Comparison of ENCODE assay signal across 1 cellular context in the genomic region with DNA sequence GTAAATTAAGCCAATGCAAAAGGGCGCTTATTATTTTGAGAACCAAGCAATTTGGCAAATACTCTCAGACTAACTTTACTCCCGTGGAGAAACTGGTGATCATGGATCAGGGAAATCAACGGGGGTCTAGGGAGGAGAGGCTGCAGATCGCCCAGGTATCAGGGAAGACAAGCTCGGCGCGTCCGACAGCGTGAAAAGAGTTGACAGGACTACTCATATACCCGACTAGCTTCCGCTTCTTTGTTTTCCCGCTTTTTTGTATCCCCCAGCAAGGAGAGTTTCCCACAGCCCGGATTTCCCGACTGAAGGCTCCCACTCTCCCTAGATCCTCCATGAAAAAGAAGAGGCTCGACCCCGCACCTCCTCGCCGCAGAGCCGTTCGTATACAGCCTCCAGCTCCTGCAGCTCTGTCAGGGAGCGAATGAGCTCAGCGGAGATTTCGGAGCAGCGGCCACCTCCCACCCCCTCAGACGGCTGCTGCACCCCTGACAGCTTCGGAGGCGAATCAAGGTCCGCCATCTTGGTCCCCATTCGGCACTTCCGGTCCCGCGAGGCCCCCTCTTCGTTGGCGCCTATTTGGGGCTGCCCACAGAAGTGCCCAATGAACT.
TF ChIP-seq lines count a peak whose summit lies in the region.

Gene COG4, minus strand, starts transcription at position 542 of the 608 bp plus-strand sequence. Its CDS starts 11 bp downstream, at position 531.

TF ChIP-seq in HepG2, 621 proteins besides CTCF, POLR2A, EP300 and RAD21 (continued from another document and continues in another):
- TF ChIP-seq, protein P1, sequence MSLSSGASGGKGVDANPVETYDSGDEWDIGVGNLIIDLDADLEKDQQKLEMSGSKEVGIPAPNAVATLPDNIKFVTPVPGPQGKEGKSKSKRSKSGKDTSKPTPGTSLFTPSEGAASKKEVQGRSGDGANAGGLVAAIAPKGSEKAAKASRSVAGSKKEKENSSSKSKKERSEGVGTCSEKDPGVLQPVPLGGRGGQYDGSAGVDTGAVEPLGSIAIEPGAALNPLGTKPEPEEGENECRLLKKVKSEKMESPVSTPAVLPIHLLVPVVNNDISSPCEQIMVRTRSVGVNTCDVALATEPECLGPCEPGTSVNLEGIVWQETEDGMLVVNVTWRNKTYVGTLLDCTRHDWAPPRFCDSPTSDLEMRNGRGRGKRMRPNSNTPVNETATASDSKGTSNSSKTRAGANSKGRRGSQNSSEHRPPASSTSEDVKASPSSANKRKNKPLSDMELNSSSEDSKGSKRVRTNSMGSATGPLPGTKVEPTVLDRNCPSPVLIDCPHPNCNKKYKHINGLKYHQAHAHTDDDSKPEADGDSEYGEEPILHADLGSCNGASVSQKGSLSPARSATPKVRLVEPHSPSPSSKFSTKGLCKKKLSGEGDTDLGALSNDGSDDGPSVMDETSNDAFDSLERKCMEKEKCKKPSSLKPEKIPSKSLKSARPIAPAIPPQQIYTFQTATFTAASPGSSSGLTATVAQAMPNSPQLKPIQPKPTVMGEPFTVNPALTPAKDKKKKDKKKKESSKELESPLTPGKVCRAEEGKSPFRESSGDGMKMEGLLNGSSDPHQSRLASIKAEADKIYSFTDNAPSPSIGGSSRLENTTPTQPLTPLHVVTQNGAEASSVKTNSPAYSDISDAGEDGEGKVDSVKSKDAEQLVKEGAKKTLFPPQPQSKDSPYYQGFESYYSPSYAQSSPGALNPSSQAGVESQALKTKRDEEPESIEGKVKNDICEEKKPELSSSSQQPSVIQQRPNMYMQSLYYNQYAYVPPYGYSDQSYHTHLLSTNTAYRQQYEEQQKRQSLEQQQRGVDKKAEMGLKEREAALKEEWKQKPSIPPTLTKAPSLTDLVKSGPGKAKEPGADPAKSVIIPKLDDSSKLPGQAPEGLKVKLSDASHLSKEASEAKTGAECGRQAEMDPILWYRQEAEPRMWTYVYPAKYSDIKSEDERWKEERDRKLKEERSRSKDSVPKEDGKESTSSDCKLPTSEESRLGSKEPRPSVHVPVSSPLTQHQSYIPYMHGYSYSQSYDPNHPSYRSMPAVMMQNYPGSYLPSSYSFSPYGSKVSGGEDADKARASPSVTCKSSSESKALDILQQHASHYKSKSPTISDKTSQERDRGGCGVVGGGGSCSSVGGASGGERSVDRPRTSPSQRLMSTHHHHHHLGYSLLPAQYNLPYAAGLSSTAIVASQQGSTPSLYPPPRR (CRISPR knock-in tag; IDR thresholded peaks at IDR 0.05; ENCODE audit: borderline replicate concordance): 0 out of 2 replicates have a peak, but pooled peaks have one; percentile 23
- no peak for TF ChIP-seq ELF4 (CRISPR knock-in tag; IDR thresholded peaks at IDR 0.05; ENCODE audit: borderline replicate concordance)
- TF ChIP-seq DMAP1 (CRISPR knock-in tag; IDR thresholded peaks at IDR 0.05): no peak
- TF ChIP-seq ZNF558 (CRISPR knock-in tag; IDR thresholded peaks at IDR 0.05; ENCODE audit: borderline replicate concordance): peak; percentile 2; the same call in 1 of the 2 replicates
- peak; percentile 98 for TF ChIP-seq SIN3B (IDR thresholded peaks at IDR 0.05; ENCODE audit: low read length)
- TF ChIP-seq ZNF256 (CRISPR knock-in tag; conservative IDR thresholded peaks at IDR 0.05): no peak
- TF ChIP-seq JARID2 (CRISPR knock-in tag; IDR thresholded peaks at IDR 0.05; ENCODE audit: insufficient replicate concordance): peak; percentile 64
- 0 out of 2 replicates have a peak, but pooled peaks have one; percentile 22 for TF ChIP-seq RARA (CRISPR knock-in tag; IDR thresholded peaks at IDR 0.05)
- TF ChIP-seq HHEX (CRISPR knock-in tag; IDR thresholded peaks at IDR 0.05): no peak
- no peak for TF ChIP-seq ZNF30 (CRISPR knock-in tag; IDR thresholded peaks at IDR 0.05)
- TF ChIP-seq ATF7 (IDR thresholded peaks at IDR 0.05): no peak
- TF ChIP-seq ATF7 (CRISPR knock-in tag; IDR thresholded peaks at IDR 0.05): no peak
- TF ChIP-seq CHCHD3 (CRISPR knock-in tag; IDR thresholded peaks at IDR 0.05): no peak
- TF ChIP-seq ATF7-NPFF (CRISPR knock-in tag; IDR thresholded peaks at IDR 0.05; ENCODE audit: low read depth): no peak
- no peak for TF ChIP-seq ZSCAN25 (CRISPR knock-in tag; IDR thresholded peaks at IDR 0.05)
- TF ChIP-seq, protein P2, sequence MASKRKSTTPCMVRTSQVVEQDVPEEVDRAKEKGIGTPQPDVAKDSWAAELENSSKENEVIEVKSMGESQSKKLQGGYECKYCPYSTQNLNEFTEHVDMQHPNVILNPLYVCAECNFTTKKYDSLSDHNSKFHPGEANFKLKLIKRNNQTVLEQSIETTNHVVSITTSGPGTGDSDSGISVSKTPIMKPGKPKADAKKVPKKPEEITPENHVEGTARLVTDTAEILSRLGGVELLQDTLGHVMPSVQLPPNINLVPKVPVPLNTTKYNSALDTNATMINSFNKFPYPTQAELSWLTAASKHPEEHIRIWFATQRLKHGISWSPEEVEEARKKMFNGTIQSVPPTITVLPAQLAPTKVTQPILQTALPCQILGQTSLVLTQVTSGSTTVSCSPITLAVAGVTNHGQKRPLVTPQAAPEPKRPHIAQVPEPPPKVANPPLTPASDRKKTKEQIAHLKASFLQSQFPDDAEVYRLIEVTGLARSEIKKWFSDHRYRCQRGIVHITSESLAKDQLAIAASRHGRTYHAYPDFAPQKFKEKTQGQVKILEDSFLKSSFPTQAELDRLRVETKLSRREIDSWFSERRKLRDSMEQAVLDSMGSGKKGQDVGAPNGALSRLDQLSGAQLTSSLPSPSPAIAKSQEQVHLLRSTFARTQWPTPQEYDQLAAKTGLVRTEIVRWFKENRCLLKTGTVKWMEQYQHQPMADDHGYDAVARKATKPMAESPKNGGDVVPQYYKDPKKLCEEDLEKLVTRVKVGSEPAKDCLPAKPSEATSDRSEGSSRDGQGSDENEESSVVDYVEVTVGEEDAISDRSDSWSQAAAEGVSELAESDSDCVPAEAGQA (IDR thresholded peaks at IDR 0.05; ENCODE audit: low read depth): peak; percentile 77
- TF ChIP-seq, protein P2 (CRISPR knock-in tag; IDR thresholded peaks at IDR 0.05; ENCODE audit: borderline replicate concordance): no peak
- TF ChIP-seq, protein P3, sequence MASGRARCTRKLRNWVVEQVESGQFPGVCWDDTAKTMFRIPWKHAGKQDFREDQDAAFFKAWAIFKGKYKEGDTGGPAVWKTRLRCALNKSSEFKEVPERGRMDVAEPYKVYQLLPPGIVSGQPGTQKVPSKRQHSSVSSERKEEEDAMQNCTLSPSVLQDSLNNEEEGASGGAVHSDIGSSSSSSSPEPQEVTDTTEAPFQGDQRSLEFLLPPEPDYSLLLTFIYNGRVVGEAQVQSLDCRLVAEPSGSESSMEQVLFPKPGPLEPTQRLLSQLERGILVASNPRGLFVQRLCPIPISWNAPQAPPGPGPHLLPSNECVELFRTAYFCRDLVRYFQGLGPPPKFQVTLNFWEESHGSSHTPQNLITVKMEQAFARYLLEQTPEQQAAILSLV (CRISPR knock-in tag; IDR thresholded peaks at IDR 0.05; ENCODE audit: borderline replicate concordance): 0 out of 2 replicates have a peak, but pooled peaks have one; percentile 29
- 0 out of 2 replicates have a peak, but pooled peaks have one; percentile 44 for TF ChIP-seq ZZZ3 (CRISPR knock-in tag; IDR thresholded peaks at IDR 0.05; ENCODE audit: borderline replicate concordance)
- TF ChIP-seq ZKSCAN1 (IDR thresholded peaks at IDR 0.05; ENCODE audit: low read length): no peak
- TF ChIP-seq SRY (CRISPR knock-in tag; IDR thresholded peaks at IDR 0.05): no peak
- no peak for TF ChIP-seq FOXO1 (CRISPR knock-in tag; IDR thresholded peaks at IDR 0.05)
- TF ChIP-seq NR2F2 (IDR thresholded peaks at IDR 0.05; ENCODE audit: borderline replicate concordance, low read depth): no peak
- TF ChIP-seq ZNF101 (CRISPR knock-in tag; IDR thresholded peaks at IDR 0.05; ENCODE audit: borderline replicate concordance, low read depth): no peak
- TF ChIP-seq ZFP82 (CRISPR knock-in tag; IDR thresholded peaks at IDR 0.05; ENCODE audit: borderline replicate concordance): no peak
- no peak for TF ChIP-seq RNF2 (conservative IDR thresholded peaks at IDR 0.05; ENCODE audit: low read depth)
- no peak for TF ChIP-seq AHDC1 (CRISPR knock-in tag; IDR thresholded peaks at IDR 0.05; ENCODE audit: borderline replicate concordance)
- TF ChIP-seq, protein P4, sequence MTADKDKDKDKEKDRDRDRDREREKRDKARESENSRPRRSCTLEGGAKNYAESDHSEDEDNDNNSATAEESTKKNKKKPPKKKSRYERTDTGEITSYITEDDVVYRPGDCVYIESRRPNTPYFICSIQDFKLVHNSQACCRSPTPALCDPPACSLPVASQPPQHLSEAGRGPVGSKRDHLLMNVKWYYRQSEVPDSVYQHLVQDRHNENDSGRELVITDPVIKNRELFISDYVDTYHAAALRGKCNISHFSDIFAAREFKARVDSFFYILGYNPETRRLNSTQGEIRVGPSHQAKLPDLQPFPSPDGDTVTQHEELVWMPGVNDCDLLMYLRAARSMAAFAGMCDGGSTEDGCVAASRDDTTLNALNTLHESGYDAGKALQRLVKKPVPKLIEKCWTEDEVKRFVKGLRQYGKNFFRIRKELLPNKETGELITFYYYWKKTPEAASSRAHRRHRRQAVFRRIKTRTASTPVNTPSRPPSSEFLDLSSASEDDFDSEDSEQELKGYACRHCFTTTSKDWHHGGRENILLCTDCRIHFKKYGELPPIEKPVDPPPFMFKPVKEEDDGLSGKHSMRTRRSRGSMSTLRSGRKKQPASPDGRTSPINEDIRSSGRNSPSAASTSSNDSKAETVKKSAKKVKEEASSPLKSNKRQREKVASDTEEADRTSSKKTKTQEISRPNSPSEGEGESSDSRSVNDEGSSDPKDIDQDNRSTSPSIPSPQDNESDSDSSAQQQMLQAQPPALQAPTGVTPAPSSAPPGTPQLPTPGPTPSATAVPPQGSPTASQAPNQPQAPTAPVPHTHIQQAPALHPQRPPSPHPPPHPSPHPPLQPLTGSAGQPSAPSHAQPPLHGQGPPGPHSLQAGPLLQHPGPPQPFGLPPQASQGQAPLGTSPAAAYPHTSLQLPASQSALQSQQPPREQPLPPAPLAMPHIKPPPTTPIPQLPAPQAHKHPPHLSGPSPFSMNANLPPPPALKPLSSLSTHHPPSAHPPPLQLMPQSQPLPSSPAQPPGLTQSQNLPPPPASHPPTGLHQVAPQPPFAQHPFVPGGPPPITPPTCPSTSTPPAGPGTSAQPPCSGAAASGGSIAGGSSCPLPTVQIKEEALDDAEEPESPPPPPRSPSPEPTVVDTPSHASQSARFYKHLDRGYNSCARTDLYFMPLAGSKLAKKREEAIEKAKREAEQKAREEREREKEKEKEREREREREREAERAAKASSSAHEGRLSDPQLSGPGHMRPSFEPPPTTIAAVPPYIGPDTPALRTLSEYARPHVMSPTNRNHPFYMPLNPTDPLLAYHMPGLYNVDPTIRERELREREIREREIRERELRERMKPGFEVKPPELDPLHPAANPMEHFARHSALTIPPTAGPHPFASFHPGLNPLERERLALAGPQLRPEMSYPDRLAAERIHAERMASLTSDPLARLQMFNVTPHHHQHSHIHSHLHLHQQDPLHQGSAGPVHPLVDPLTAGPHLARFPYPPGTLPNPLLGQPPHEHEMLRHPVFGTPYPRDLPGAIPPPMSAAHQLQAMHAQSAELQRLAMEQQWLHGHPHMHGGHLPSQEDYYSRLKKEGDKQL (CRISPR knock-in tag; IDR thresholded peaks at IDR 0.05; ENCODE audit: low read depth): no peak
- no peak for TF ChIP-seq TAF15 (IDR thresholded peaks at IDR 0.05; ENCODE audit: low read depth, low read length, poor library complexity, severe bottlenecking)
- no peak for TF ChIP-seq ZNF678 (CRISPR knock-in tag; IDR thresholded peaks at IDR 0.05)
- TF ChIP-seq RBAK (CRISPR knock-in tag; IDR thresholded peaks at IDR 0.05): no peak
- TF ChIP-seq KLF13 (CRISPR knock-in tag; IDR thresholded peaks at IDR 0.05): no peak
- peak; percentile 84 for TF ChIP-seq POLR2AphosphoS5 (IDR thresholded peaks at IDR 0.05; ENCODE audit: low read depth, low read length)
- no peak; the same call in none of the 2 replicates for TF ChIP-seq ZMYM4 (CRISPR knock-in tag; IDR thresholded peaks at IDR 0.05)
